In the genomic region with DNA sequence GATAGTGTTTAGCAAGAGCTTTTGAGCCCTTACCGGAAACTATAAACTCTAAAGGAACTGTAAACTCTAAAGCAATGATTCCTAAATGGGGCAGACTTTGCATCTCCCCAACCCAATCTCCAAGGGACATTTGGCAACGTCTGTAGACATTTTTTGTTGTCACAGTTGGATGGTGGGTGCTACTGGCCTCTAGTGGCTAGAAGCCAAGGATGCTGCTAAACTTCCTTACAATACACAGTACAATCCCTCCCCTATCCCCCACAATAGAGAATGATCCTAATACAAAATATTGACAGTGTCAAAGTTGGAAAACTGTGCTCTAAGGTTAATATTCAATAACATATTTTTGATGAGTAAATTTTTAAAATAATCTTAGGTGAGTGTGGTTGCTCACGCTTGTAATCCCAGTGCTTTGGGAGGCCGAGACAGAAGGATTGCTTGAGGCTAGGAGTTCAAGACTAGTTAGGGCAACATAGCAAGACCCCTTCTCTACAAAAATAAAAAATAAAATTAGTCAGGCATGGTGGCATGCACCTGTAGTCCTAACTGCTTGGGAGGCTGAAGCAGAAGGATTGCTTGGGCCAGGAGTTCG, we compare ENCODE assay signal across 8 cellular contexts.
DNase-seq lines count a peak whose midpoint lies in the region; ATAC-seq and TF ChIP-seq lines count a peak whose summit lies in the region.

No MANE protein-coding gene starts in this region.

- POLR2A ChIA-PET in GM10248 (lab: Yijun Ruan, JAX) = no interaction called here

- H3K36me3 ChIP-seq in neural cell (ENCODE audit: insufficient read depth, low read length) = no peaks in the 10 kb centered on the region

- DNase-seq in AML-193 (lab: John Stamatoyannopoulos, UW) = peak; percentile 57 to 60
- DNase-seq in GM10248 (ENCODE audit: extremely low spot score) = peak; percentile 33
- DNase-seq in T-helper 9 cell = peak; percentile 11
- peak; percentile 54 for DNase-seq in epithelial cell of esophagus (ENCODE audit: low read depth)
- no peak for DNase-seq in activated CD4-positive, CD25-positive, alpha-beta regulatory T cell treated with anti-CD3 and anti-CD28 coated beads, Interleukin-2, amount 50 U/mL, for 72 hours
- no peak for DNase-seq in DMS79 (lab: John Stamatoyannopoulos, UW)

- H3F3A ChIP-seq in neural cell (ENCODE audit: insufficient read depth, low read length, poor library complexity, severe bottlenecking) = no peaks in the 10 kb centered on the region

- no peak overlapping the region for H2AFZ ChIP-seq in neural cell (ENCODE audit: low read depth, low read length)

- no peak overlapping the region for H3K27ac ChIP-seq in neural cell (ENCODE audit: low read length)

- peak; percentile 41 for TF ChIP-seq CTCF in GM10248 (IDR thresholded peaks at IDR 0.05; ENCODE audit: control extremely low read depth, extremely low read depth, low read depth, missing control alignments)
- TF ChIP-seq CTCF in epithelial cell of esophagus (IDR thresholded peaks at IDR 0.05; ENCODE audit: insufficient read depth, low read depth, low read length, missing control alignments) = peak; percentile 70
- TF ChIP-seq CTCF in neural cell (IDR thresholded peaks at IDR 0.05; ENCODE audit: poor library complexity, severe bottlenecking) = peak; percentile 52

- H3K4me3 ChIP-seq in epithelial cell of esophagus (ENCODE audit: low read length) (no peak overlapping the region), neural cell (ENCODE audit: low read length) (no peak overlapping the region)

- no peak overlapping the region for H3K9ac ChIP-seq in neural cell (ENCODE audit: low read length)

- ATAC-seq in HG03439 (IDR thresholded peaks at IDR 0.05; ENCODE audit: unreplicated experiment) = peak; percentile 55

- CTCF ChIA-PET in GM10248 (lab: Yijun Ruan, JAX) = interaction anchor here (0.6 to 2.3 kb wide), 8 partner anchors 8 to 123 kb away, joined by 3 to 7 read pairs (median 3); no protein-coding TSS in a partner anchor

- no peak overlapping the region for H3K4me2 ChIP-seq in neural cell (ENCODE audit: low read length)

- no peaks in the 10 kb centered on the region for H3K9me3 ChIP-seq in neural cell (ENCODE audit: low read length)

- no peaks in the 10 kb centered on the region for H4K20me1 ChIP-seq in neural cell (ENCODE audit: insufficient read depth)

- no peak for TF ChIP-seq EP300 in neural cell (conservative IDR thresholded peaks at IDR 0.05; ENCODE audit: poor library complexity, severe bottlenecking)

- no peaks in the 10 kb centered on the region for H3K27me3 ChIP-seq in neural cell (ENCODE audit: insufficient read depth, low read depth, low read length)

- H3K79me2 ChIP-seq in neural cell (replicated peaks; ENCODE audit: insufficient read depth, low read length) = peaks cover 3% of the 10 kb centered on the region

- peak; percentile 42 for TF ChIP-seq RAD21 in neural cell (conservative IDR thresholded peaks at IDR 0.05)

- H3K9me2 ChIP-seq in neural cell (ENCODE audit: insufficient read depth, low read length) = no peaks in the 10 kb centered on the region

TF ChIP-seq in neural cell, 6 proteins besides CTCF, POLR2A, EP300 and RAD21:
- TF ChIP-seq, protein P1, sequence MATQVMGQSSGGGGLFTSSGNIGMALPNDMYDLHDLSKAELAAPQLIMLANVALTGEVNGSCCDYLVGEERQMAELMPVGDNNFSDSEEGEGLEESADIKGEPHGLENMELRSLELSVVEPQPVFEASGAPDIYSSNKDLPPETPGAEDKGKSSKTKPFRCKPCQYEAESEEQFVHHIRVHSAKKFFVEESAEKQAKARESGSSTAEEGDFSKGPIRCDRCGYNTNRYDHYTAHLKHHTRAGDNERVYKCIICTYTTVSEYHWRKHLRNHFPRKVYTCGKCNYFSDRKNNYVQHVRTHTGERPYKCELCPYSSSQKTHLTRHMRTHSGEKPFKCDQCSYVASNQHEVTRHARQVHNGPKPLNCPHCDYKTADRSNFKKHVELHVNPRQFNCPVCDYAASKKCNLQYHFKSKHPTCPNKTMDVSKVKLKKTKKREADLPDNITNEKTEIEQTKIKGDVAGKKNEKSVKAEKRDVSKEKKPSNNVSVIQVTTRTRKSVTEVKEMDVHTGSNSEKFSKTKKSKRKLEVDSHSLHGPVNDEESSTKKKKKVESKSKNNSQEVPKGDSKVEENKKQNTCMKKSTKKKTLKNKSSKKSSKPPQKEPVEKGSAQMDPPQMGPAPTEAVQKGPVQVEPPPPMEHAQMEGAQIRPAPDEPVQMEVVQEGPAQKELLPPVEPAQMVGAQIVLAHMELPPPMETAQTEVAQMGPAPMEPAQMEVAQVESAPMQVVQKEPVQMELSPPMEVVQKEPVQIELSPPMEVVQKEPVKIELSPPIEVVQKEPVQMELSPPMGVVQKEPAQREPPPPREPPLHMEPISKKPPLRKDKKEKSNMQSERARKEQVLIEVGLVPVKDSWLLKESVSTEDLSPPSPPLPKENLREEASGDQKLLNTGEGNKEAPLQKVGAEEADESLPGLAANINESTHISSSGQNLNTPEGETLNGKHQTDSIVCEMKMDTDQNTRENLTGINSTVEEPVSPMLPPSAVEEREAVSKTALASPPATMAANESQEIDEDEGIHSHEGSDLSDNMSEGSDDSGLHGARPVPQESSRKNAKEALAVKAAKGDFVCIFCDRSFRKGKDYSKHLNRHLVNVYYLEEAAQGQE (IDR thresholded peaks at IDR 0.05; ENCODE audit: borderline replicate concordance) = no peak
- no peak for TF ChIP-seq MXI1 (conservative IDR thresholded peaks at IDR 0.05; ENCODE audit: poor library complexity, severe bottlenecking)
- TF ChIP-seq TAF1 (IDR thresholded peaks at IDR 0.05; ENCODE audit: low read depth) = no peak
- TF ChIP-seq EZH2 (IDR thresholded peaks at IDR 0.05; ENCODE audit: borderline replicate concordance, insufficient read depth, low read length, poor library complexity, severe bottlenecking) = no peak
- TF ChIP-seq SMC3 (conservative IDR thresholded peaks at IDR 0.05; ENCODE audit: poor library complexity) = no peak
- TF ChIP-seq POLR2AphosphoS5 (IDR thresholded peaks at IDR 0.05) = no peak
TF ChIP-seq in neural cell: peak in this region for 0.

Comparison
In these comparisons a context has a peak if more than half of its experiments do, and no peak if none do; other contexts are left out.
1. DNase-seq: peak in AML-193 (2 of 2), GM10248 (single experiment), T-helper 9 cell (single experiment) and epithelial cell of esophagus (single experiment); none in activated CD4-positive, CD25-positive, alpha-beta regulatory T cell treated with anti-CD3 and anti-CD28 coated beads, Interleukin-2, amount 50 U/mL, for 72 hours (single experiment) and DMS79 (single experiment).
2. Peak in every context shown above with its lines, with median percentiles within 50 percentile points of each other: CTCF ChIP-seq.